ENCODE assay signal across 11 cellular contexts in the genomic region with DNA sequence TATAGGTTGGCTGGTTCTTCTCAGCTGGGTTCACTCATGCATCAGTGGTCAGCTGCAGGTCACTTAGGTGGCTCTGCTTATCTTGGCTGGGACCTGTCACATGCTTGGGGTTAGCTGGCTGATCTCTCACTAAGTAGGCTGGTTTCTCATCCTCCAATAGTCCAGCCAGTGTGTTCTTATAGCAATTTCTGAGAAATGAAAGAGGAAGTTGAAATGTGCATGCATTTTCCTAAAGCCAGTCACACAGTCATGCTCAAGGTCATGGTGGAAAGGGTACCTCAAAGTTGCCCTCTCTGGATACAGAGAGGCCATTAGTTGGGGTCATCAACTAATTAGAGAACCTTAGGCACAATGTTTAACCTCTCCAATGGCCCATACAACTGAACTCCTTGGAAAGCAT.
A peak's percentile ranks its signal among the peaks of the same experiment; 100 is the strongest.
DNase-seq lines count a peak whose midpoint lies in the region; ATAC-seq lines count a peak whose summit lies in the region.
"Had no signal": no experiment of that assay in that cellular context is flagged by ENCODE, and none has a peak within 500 bp of the region (broad histone marks: within the 10 kb centered on the region; RNA-seq: fewer than 3 reads in every experiment).

No MANE protein-coding gene starts in this region.

- H3K4me1 Mint-ChIP-seq in activated T-cell treated with anti-CD3 and anti-CD28 coated beads, Interleukin-2, amount 50 U/mL, for 24 hours (ENCODE audit: low read depth) = peaks cover 22% of the 10 kb centered on the region

- ATAC-seq in GM19452 (IDR thresholded peaks at IDR 0.05; ENCODE audit: unreplicated experiment) = peak; percentile 93
- peak; percentile 72 for ATAC-seq in HG03039 (IDR thresholded peaks at IDR 0.05; ENCODE audit: unreplicated experiment)
- no peak for ATAC-seq in left colon

- H3K14ac ChIP-seq in neuronal stem cell (ENCODE audit: low read length) = no peak overlapping the region

- H3K36me3 Mint-ChIP-seq in activated T-cell treated with anti-CD3 and anti-CD28 coated beads, Interleukin-2, amount 50 U/mL, for 24 hours (ENCODE audit: low read depth) = no peaks in the 10 kb centered on the region

- peaks cover 9 to 10% of the 10 kb centered on the region in 2 donors for H3K4me1 ChIP-seq in neuronal stem cell (ENCODE audit: control insufficient read depth in 2 of 2, insufficient read depth in 1 of 2, low read depth in 1 of 2, low read length in 2 of 2)

- H4K91ac ChIP-seq in neuronal stem cell (ENCODE audit: low read depth, low read length, poor library complexity) = no peak overlapping the region

- peaks cover 0 to 2% (median 0%) of the 10 kb centered on the region in 3 experiments for H3K27me3 ChIP-seq in neuronal stem cell (ENCODE audit: control insufficient read depth in 3 of 3, insufficient read depth in 3 of 3, low read depth in 1 of 3, low read length in 3 of 3)

- no peak overlapping the region for H3K4ac ChIP-seq in neuronal stem cell (ENCODE audit: low read length)

- no peak overlapping the region for H3K27ac ChIP-seq in neuronal stem cell (replicated peaks; ENCODE audit: low read length)

- no peak overlapping the region for H3K9ac ChIP-seq in neuronal stem cell (ENCODE audit: low read depth, low read length, poor library complexity)

- H3K18ac ChIP-seq in neuronal stem cell (ENCODE audit: low read length) = no peak overlapping the region

- H2AK5ac ChIP-seq in neuronal stem cell (ENCODE audit: low read depth, low read length) = no peak overlapping the region

- H3K36me3 ChIP-seq in neuronal stem cell (replicated peaks in 1 of 2; ENCODE audit: control insufficient read depth in 2 of 2, insufficient read depth in 2 of 2, low read length in 2 of 2) = no peaks in the 10 kb centered on the region

- H3K4me2 ChIP-seq in neuronal stem cell (ENCODE audit: insufficient read depth, low read length, poor library complexity, severe bottlenecking) = no peak overlapping the region

- H3K79me1 ChIP-seq in neuronal stem cell (ENCODE audit: low read depth, low read length) = no peaks in the 10 kb centered on the region

- no peak overlapping the region for H2BK15ac ChIP-seq in neuronal stem cell (ENCODE audit: low read length)

- no peak overlapping the region for H2BK5ac ChIP-seq in neuronal stem cell (ENCODE audit: low read length)

- peaks cover 8% of the 10 kb centered on the region for H3K27me3 Mint-ChIP-seq in activated T-cell treated with anti-CD3 and anti-CD28 coated beads, Interleukin-2, amount 50 U/mL, for 24 hours

- no peak overlapping the region for H2BK12ac ChIP-seq in neuronal stem cell (ENCODE audit: low read length)

- intact Hi-C loops in left colon (cut with DNase I, micrococcal nuclease) = no loop called here

- DNase-seq in CMK (ENCODE audit: low read depth) (peak; percentile 12), NOMO-1 treated with dmso at 0.1 percent for 144 hours (lab: John Stamatoyannopoulos, UW; ENCODE audit: unreplicated experiment) (peak; percentile 51), DMS79 (lab: John Stamatoyannopoulos, UW) (no peak), neuronal stem cell (ENCODE audit: low spot score) (no peak), left colon (no peak)
- DNase-seq in activated T-cell treated with anti-CD3 and anti-CD28 coated beads, Interleukin-2, amount 50 U/mL, for 24 hours = no peak
- DNase-seq: activated naive CD4-positive, alpha-beta T cell treated with Interleukin-2 at 50 U/mL for 16 hours; NCI-H1436 had no signal

- no peaks in the 10 kb centered on the region for H3K9me3 Mint-ChIP-seq in activated T-cell treated with anti-CD3 and anti-CD28 coated beads, Interleukin-2, amount 50 U/mL, for 24 hours
- H3K9me3 Mint-ChIP-seq: T-helper 1 cell treated with Interleukin-12 subunit alpha and Interleukin-12 subunit beta and Interleukin-4 antibody, amounts not matched to agents 30 μg/mL and 1 μg/mL, for 36 hours had no signal

- no peaks in the 10 kb centered on the region for H3K9me3 ChIP-seq in neuronal stem cell (replicated peaks in 1 of 2; ENCODE audit: control insufficient read depth in 2 of 2, insufficient read depth in 1 of 2, low read depth in 1 of 2, low read length in 2 of 2)

- no peak overlapping the region for H2BK120ac ChIP-seq in neuronal stem cell (ENCODE audit: low read depth, low read length)

- H3K4me3 ChIP-seq in neuronal stem cell (ENCODE audit: low read length in 2 of 2) = no peak overlapping the region

- no peak overlapping the region for H2AFZ ChIP-seq in neuronal stem cell (ENCODE audit: low read length)

- H3K23ac ChIP-seq in neuronal stem cell (ENCODE audit: low read depth, low read length, poor library complexity) = no peak overlapping the region

- H4K8ac ChIP-seq in neuronal stem cell (ENCODE audit: low read depth, low read length) = no peak overlapping the region

- H3K27ac Mint-ChIP-seq in activated T-cell treated with anti-CD3 and anti-CD28 coated beads, Interleukin-2, amount 50 U/mL, for 24 hours = no peak overlapping the region
- H3K27ac Mint-ChIP-seq: T-helper 1 cell treated with Interleukin-12 subunit alpha and Interleukin-12 subunit beta and Interleukin-4 antibody, amounts not matched to agents 30 μg/mL and 1 μg/mL, for 36 hours had no signal

- H3K4me3 Mint-ChIP-seq in activated T-cell treated with anti-CD3 and anti-CD28 coated beads, Interleukin-2, amount 50 U/mL, for 24 hours = no peak overlapping the region
- H3K4me3 Mint-ChIP-seq: T-helper 1 cell treated with Interleukin-12 subunit alpha and Interleukin-12 subunit beta and Interleukin-4 antibody, amounts not matched to agents 30 μg/mL and 1 μg/mL, for 36 hours had no signal

Comparison
In these comparisons a context has a peak if more than half of its experiments do, and no peak if none do; other contexts are left out.
1. DNase-seq: peak in CMK (single experiment) and NOMO-1 treated with dmso at 0.1 percent for 144 hours (single experiment); none in DMS79 (single experiment), activated T-cell treated with anti-CD3 and anti-CD28 coated beads, Interleukin-2, amount 50 U/mL, for 24 hours (single experiment), neuronal stem cell (single experiment) and left colon (0 of 2).